17 cellular contexts compared by ENCODE assay signal in genomic region chr5:136114406-136115132, GRCh38. TPM values are rescaled to one million over a fixed set of nuclear protein-coding genes. Genes with fewer than 3 reads are reported as not detected.
DNase-seq lines count a peak whose midpoint lies in the region; ATAC-seq, FAIRE-seq and TF ChIP-seq lines count a peak whose summit lies in the region.
"Had no signal": no experiment of that assay in that cellular context is flagged by ENCODE, and none has a peak within 500 bp of the region (broad histone marks: within the 10 kb centered on the region; RNA-seq: fewer than 3 reads in every experiment).

No MANE protein-coding gene starts in this region.

- H3K27ac ChIP-seq in mammary epithelial cell (ENCODE audit: insufficient read depth, low read depth, low read length) (peak overlapping the region; percentile 33), keratinocyte (ENCODE audit: control insufficient read depth, insufficient read depth, low read length) (peak overlapping the region; percentile 78)

- TF ChIP-seq CTCF in mammary epithelial cell (conservative IDR thresholded peaks at IDR 0.05 in 1 of 2, IDR thresholded peaks at IDR 0.05 in 1 of 2; ENCODE audit: extremely low read depth in 1 of 2, insufficient read depth in 1 of 2, low read depth in 1 of 2, low read length in 2 of 2) (no peak), MCF 10A (IDR thresholded peaks at IDR 0.05; ENCODE audit: unreplicated experiment) (no peak), keratinocyte (optimal IDR thresholded peaks at IDR 0.05 in 1 of 3, IDR thresholded peaks at IDR 0.05 in 1 of 3, conservative IDR thresholded peaks at IDR 0.05 in 1 of 3; ENCODE audit: extremely low read depth in 1 of 3, insufficient read depth in 2 of 3, low read length in 3 of 3) (no peak)

- H3K9ac ChIP-seq in mammary epithelial cell (ENCODE audit: insufficient read depth, low read length) (no peak overlapping the region), keratinocyte (ENCODE audit: control insufficient read depth, extremely low read depth, insufficient read depth, low read length) (peak overlapping the region; percentile 34)

- no peaks in the 10 kb centered on the region for H3K27me3 ChIP-seq in mammary epithelial cell (ENCODE audit: insufficient read depth, low read length)
- H3K27me3 ChIP-seq in keratinocyte (ENCODE audit: control insufficient read depth, extremely low read depth, insufficient read depth, low read length) = no peaks in the 10 kb centered on the region

- peaks cover 31% of the 10 kb centered on the region for H3K4me1 ChIP-seq in mammary epithelial cell (ENCODE audit: insufficient read depth, low read length)
- peaks cover 33% of the 10 kb centered on the region for H3K4me1 ChIP-seq in keratinocyte (ENCODE audit: control insufficient read depth, extremely low read depth, insufficient read depth, low read length)

- H3K4me3 Mint-ChIP-seq in MCF 10A (ENCODE audit: unreplicated experiment) = no peak overlapping the region
- H3K4me3 Mint-ChIP-seq: B cell; CD4-positive, alpha-beta T cell; GM23338; H9 had no signal

- H3K36me3 ChIP-seq in mammary epithelial cell (ENCODE audit: insufficient read depth, low read length) (no peaks in the 10 kb centered on the region), keratinocyte (ENCODE audit: control insufficient read depth in 2 of 2, extremely low read depth in 1 of 2, insufficient read depth in 2 of 2, low read length in 2 of 2) (no peaks in the 10 kb centered on the region)

- H3K4me3 ChIP-seq in mammary epithelial cell (replicated peaks in 1 of 3; ENCODE audit: insufficient read depth in 1 of 3, low read depth in 2 of 3, low read length in 3 of 3) = no peak overlapping the region
- peak overlapping the region in 1 of 3 experiments; percentile 1 for H3K4me3 ChIP-seq in keratinocyte (ENCODE audit: control insufficient read depth in 2 of 3, extremely low read depth in 1 of 3, insufficient read depth in 2 of 3, low read depth in 1 of 3, low read length in 3 of 3)
- H3K4me3 ChIP-seq: GM23338 had no signal

- H3K79me2 ChIP-seq in mammary epithelial cell (ENCODE audit: insufficient read depth, low read length) (no peaks in the 10 kb centered on the region), keratinocyte (ENCODE audit: control insufficient read depth, insufficient read depth, low read length) (no peaks in the 10 kb centered on the region)

- intact Hi-C loops in mammary epithelial cell (cut with micrococcal nuclease) (no loop called here), MCF 10A (cut with micrococcal nuclease) (no loop called here)

- H3K4me2 ChIP-seq in mammary epithelial cell (ENCODE audit: insufficient read depth, low read depth, low read length) = peak overlapping the region; percentile 21
- H3K4me2 ChIP-seq in keratinocyte (ENCODE audit: control insufficient read depth, extremely low read depth, insufficient read depth, low read depth, low read length) = peak overlapping the region; percentile 74
- H3K4me2 ChIP-seq: GM23338 had no signal

- CTCF ChIA-PET in mammary epithelial cell (lab: Charles Lee; ENCODE audit: low non-redundant PET) (no interaction called here), MCF 10A (lab: Yijun Ruan, JAX) (interaction anchor here (0.6 to 1.7 kb wide), 8 partner anchors 10 to 534 kb away, joined by 3 to 9 read pairs (median 4); no protein-coding TSS in a partner anchor)

- H3K36me3 Mint-ChIP-seq in MCF 10A (ENCODE audit: insufficient read depth, unreplicated experiment) = no peaks in the 10 kb centered on the region

- no peaks in the 10 kb centered on the region for H3K4me1 Mint-ChIP-seq in MCF 10A (ENCODE audit: insufficient read depth, unreplicated experiment)
- H3K4me1 Mint-ChIP-seq: B cell had no signal

- WGBS in mammary epithelial cell (ENCODE audit: low coverage, missing lambda C conversion rate) = 88% methylated on average over 5 of the region's 5 CpGs

- no peaks in the 10 kb centered on the region for H3K9me3 ChIP-seq in mammary epithelial cell (replicated peaks; ENCODE audit: insufficient read depth, low read length)
- H3K9me3 ChIP-seq in keratinocyte (ENCODE audit: control insufficient read depth, low read depth, low read length) = no peaks in the 10 kb centered on the region

- in situ Hi-C loops in mammary epithelial cell (cut with MboI; ENCODE audit: low sequenced_read_pairs in 2 of 2) = no loop called here

- dilution Hi-C loops in mammary epithelial cell (cut with HindIII; ENCODE audit: low sequenced_read_pairs) = no loop called here
- dilution Hi-C loops in keratinocyte (cut with MboI; ENCODE audit: extremely low pct_ligation_motif_present, low sequenced_read_pairs) = no loop called here

- H4K20me1 ChIP-seq in mammary epithelial cell (ENCODE audit: insufficient read depth, low read length) = no peaks in the 10 kb centered on the region
- H4K20me1 ChIP-seq in keratinocyte (ENCODE audit: control insufficient read depth, extremely low read depth, insufficient read depth, low read length) = no peaks in the 10 kb centered on the region

- H3K27ac Mint-ChIP-seq in MCF 10A (ENCODE audit: low read depth, unreplicated experiment) = no peak overlapping the region
- H3K27ac Mint-ChIP-seq: B cell; CD4-positive, alpha-beta T cell; GM23338 had no signal

- H3K9me1 ChIP-seq in keratinocyte (ENCODE audit: control insufficient read depth, extremely low read depth, insufficient read depth, low read length) = no peaks in the 10 kb centered on the region

- no peaks in the 10 kb centered on the region for H3K9me3 Mint-ChIP-seq in MCF 10A (ENCODE audit: unreplicated experiment)
- H3K9me3 Mint-ChIP-seq: CD4-positive, alpha-beta T cell; GM23338; H9 had no signal

- ATAC-seq in esophagus mucosa (peak; percentile 83), GM21367 (IDR thresholded peaks at IDR 0.05; ENCODE audit: unreplicated experiment) (no peak), HG02623 (IDR thresholded peaks at IDR 0.05; ENCODE audit: unreplicated experiment) (no peak)
- ATAC-seq: GM23338 had no signal

- peak overlapping the region; percentile 83 for H2AFZ ChIP-seq in mammary epithelial cell (ENCODE audit: low read depth, low read length)
- peak overlapping the region; percentile 75 for H2AFZ ChIP-seq in keratinocyte (ENCODE audit: control insufficient read depth, low read length)
- H2AFZ ChIP-seq: GM23338 had no signal

- H3K27me3 Mint-ChIP-seq in MCF 10A (ENCODE audit: insufficient read depth, unreplicated experiment) = no peaks in the 10 kb centered on the region

- POLR2A ChIA-PET in MCF 10A (lab: Yijun Ruan, JAX) = interaction anchor here (0.6 to 2.6 kb wide), 7 partner anchors 9 to 87 kb away, joined by 3 to 29 read pairs (median 4); partner anchors contain the start of gene SMAD5

- FAIRE-seq in keratinocyte (lab: Jason Lieb, UNC) = peak; percentile 95
- FAIRE-seq: A204.1, G401.6, GM12891 had no signal

- BruUV-seq in mammary epithelial cell (replicated peaks; lab: Mats Ljungman, UMichigan) (no TSS peak), MCF 10A (replicated peaks; lab: Mats Ljungman, UMichigan) (no TSS peak)

- DNase-seq in mammary epithelial cell = peak; percentile 77
- DNase-seq in MCF 10A (ENCODE audit: unreplicated experiment) = no peak
- no peak for DNase-seq in keratinocyte (ENCODE audit: low read depth, low spot score)
- no peak for DNase-seq in DMS 273 (lab: John Stamatoyannopoulos, UW; ENCODE audit: unreplicated experiment)
- DNase-seq: C1 segment of cervical spinal cord; Calu3; CD4-positive, alpha-beta T cell; DMS79; H9 had no signal

RNA-seq across cellular contexts. Expression of gene SMAD5, which starts 18.1 kb away (rescaled TPM):
- 10 to 100 TPM; 66.8 to 84.2 TPM for total RNA-seq in mammary epithelial cell
- 60.8 TPM for polyA plus RNA-seq in mammary epithelial cell
- polyA minus RNA-seq in mammary epithelial cell = 49.1 TPM
- total RNA-seq in MCF 10A (2022) = 97.4 and 106 TPM in 2 replicates
- total RNA-seq in esophagus mucosa = 46.8 TPM
- polyA plus RNA-seq in keratinocyte = 51.4 to 72.1 TPM (median 65.4 TPM) in 3 replicates
- 21.0 TPM for polyA plus RNA-seq in keratinocyte (2011; ENCODE audit: low read depth)
- polyA plus RNA-seq in keratinocyte (2011; cell fraction: cytosol; rRNA removed) = 34.2 and 66.0 TPM in 2 replicates
- 60.3 and 81.8 TPM in 2 replicates for polyA plus RNA-seq in keratinocyte (2011; cell fraction: nucleus; rRNA removed)
- 24.6 and 30.3 TPM in 2 replicates for polyA plus RNA-seq in keratinocyte (2012; ENCODE audit: low replicate concordance)
- 51.0 to 171 TPM (median 117 TPM) in 3 replicates for polyA minus RNA-seq in keratinocyte
- polyA minus RNA-seq in keratinocyte (2011; cell fraction: cytosol; rRNA and poly(A)+ RNA removed) = 58.9 TPM
- 45.5 and 106 TPM in 2 replicates for polyA minus RNA-seq in keratinocyte (2011; cell fraction: nucleus; rRNA and poly(A)+ RNA removed)
